ENCODE assay signal across 1 cellular context in genomic region chr1:167230437-167230836, GRCh38.
TF ChIP-seq lines count a peak whose summit lies in the region.

No MANE protein-coding gene starts in this region.

TF ChIP-seq in K562, 482 proteins besides CTCF, POLR2A, EP300 and RAD21 (continued from another document):
- TF ChIP-seq, protein P1, sequence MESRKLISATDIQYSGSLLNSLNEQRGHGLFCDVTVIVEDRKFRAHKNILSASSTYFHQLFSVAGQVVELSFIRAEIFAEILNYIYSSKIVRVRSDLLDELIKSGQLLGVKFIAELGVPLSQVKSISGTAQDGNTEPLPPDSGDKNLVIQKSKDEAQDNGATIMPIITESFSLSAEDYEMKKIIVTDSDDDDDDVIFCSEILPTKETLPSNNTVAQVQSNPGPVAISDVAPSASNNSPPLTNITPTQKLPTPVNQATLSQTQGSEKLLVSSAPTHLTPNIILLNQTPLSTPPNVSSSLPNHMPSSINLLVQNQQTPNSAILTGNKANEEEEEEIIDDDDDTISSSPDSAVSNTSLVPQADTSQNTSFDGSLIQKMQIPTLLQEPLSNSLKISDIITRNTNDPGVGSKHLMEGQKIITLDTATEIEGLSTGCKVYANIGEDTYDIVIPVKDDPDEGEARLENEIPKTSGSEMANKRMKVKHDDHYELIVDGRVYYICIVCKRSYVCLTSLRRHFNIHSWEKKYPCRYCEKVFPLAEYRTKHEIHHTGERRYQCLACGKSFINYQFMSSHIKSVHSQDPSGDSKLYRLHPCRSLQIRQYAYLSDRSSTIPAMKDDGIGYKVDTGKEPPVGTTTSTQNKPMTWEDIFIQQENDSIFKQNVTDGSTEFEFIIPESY (CRISPR knock-in tag; IDR thresholded peaks at IDR 0.05): no peak
- TF ChIP-seq U2AF2 (optimal IDR thresholded peaks at IDR 0.05; ENCODE audit: low read depth, low read length) (no peak), E4F1 (CRISPR knock-in tag; IDR thresholded peaks at IDR 0.05; ENCODE audit: borderline replicate concordance) (no peak), ZSCAN29 (IDR thresholded peaks at IDR 0.05) (no peak), SMAD4 (CRISPR knock-in tag; conservative IDR thresholded peaks at IDR 0.05) (no peak), ZFPM2 (CRISPR knock-in tag; IDR thresholded peaks at IDR 0.05) (no peak), CBFA2T3 (IDR thresholded peaks at IDR 0.05) (peak; percentile 20; the same call in 1 of the 2 replicates), TBL1XR1 (IDR thresholded peaks at IDR 0.05; ENCODE audit: low read length in 2 of 2) (no peak), ZKSCAN3 (CRISPR knock-in tag; IDR thresholded peaks at IDR 0.05) (no peak), DACH1 (IDR thresholded peaks at IDR 0.05; ENCODE audit: partially characterized antibody) (peak; percentile 74), NR0B1 (IDR thresholded peaks at IDR 0.05; ENCODE audit: partially characterized antibody) (no peak), MEIS2 (IDR thresholded peaks at IDR 0.05; ENCODE audit: partially characterized antibody) (peak; percentile 93)
- TF ChIP-seq, protein P2, sequence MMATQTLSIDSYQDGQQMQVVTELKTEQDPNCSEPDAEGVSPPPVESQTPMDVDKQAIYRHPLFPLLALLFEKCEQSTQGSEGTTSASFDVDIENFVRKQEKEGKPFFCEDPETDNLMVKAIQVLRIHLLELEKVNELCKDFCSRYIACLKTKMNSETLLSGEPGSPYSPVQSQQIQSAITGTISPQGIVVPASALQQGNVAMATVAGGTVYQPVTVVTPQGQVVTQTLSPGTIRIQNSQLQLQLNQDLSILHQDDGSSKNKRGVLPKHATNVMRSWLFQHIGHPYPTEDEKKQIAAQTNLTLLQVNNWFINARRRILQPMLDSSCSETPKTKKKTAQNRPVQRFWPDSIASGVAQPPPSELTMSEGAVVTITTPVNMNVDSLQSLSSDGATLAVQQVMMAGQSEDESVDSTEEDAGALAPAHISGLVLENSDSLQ (IDR thresholded peaks at IDR 0.05): peak; percentile 76
- TF ChIP-seq, protein P3, sequence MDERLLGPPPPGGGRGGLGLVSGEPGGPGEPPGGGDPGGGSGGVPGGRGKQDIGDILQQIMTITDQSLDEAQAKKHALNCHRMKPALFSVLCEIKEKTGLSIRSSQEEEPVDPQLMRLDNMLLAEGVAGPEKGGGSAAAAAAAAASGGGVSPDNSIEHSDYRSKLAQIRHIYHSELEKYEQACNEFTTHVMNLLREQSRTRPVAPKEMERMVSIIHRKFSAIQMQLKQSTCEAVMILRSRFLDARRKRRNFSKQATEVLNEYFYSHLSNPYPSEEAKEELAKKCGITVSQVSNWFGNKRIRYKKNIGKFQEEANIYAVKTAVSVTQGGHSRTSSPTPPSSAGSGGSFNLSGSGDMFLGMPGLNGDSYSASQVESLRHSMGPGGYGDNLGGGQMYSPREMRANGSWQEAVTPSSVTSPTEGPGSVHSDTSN (CRISPR knock-in tag; IDR thresholded peaks at IDR 0.05; ENCODE audit: low read depth): no peak
- TF ChIP-seq, protein P3 (tag; conservative IDR thresholded peaks at IDR 0.05; ENCODE audit: low read depth): peak; percentile 89
